ENCODE assay signal across 13 cellular contexts in the genomic region with DNA sequence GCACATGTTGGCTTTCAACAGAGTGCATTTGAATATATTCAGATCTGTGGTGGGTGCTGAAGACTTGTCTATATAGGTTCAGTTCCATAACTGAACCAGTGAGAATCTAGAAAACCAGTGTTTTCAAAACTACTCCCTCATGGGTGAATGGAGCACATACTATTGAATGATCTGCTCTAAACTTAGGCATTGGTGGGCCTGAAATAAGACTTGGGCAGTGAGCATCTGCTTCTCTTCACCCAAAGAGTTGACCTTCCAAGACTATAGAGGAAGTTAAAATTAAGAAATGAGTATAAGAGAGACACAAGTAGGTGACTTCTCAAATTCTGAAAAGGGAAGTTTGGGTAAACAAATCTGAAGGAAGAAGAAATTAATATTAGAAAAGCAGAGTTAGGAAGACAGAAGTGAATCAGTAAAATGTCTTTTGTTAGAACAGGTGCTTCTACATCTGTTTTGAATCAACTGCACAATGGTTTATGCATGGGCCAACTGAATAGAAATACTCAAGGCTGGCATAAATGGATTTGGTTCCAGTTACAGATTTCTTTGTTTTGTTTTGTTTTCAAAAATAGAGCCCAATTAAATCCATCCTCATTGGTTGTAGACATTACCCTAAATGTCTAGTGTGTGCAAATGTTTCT. TPM values are rescaled to one million over a fixed set of nuclear protein-coding genes. Genes with fewer than 3 reads are reported as not detected.
DNase-seq lines count a peak whose midpoint lies in the region; ATAC-seq and TF ChIP-seq lines count a peak whose summit lies in the region.
"Had no signal": no experiment of that assay in that cellular context is flagged by ENCODE, and none has a peak within 500 bp of the region (broad histone marks: within the 10 kb centered on the region; RNA-seq: fewer than 3 reads in every experiment).

No MANE protein-coding gene starts in this region.

- H3K9ac ChIP-seq in PC-3 (ENCODE audit: low read length): no peak overlapping the region

- H3K36me3 ChIP-seq in PC-3 (ENCODE audit: low read depth, low read length): peaks cover 12% of the 10 kb centered on the region
- no peaks in the 10 kb centered on the region for H3K36me3 ChIP-seq in effector memory CD4-positive, alpha-beta T cell (ENCODE audit: control insufficient read depth, insufficient read depth, low read length)
- H3K36me3 ChIP-seq: stomach had no signal

- no TSS peak for BruUV-seq in PC-3 (replicated peaks; lab: Mats Ljungman, UMichigan)

- H3K4me2 ChIP-seq in PC-3 (ENCODE audit: low read length): peak overlapping the region; percentile 73

- CTCF ChIA-PET in PC-3 (lab: Charles Lee): no interaction called here

- POLR2A ChIA-PET in PC-3 (lab: Charles Lee; ENCODE audit: unreplicated experiment): no interaction called here

- H3K9me3 ChIP-seq in PC-3 (ENCODE audit: low read length): no peaks in the 10 kb centered on the region
- no peaks in the 10 kb centered on the region for H3K9me3 ChIP-seq in effector memory CD4-positive, alpha-beta T cell (ENCODE audit: control insufficient read depth, low read length)
- H3K9me3 ChIP-seq: Caco-2 had no signal

- ATAC-seq in GM21423 (IDR thresholded peaks at IDR 0.05; ENCODE audit: unreplicated experiment) (peak; percentile 58), HG03342 (IDR thresholded peaks at IDR 0.05; ENCODE audit: unreplicated experiment) (peak; percentile 69), PC-3 (no peak)
- ATAC-seq: right cardiac atrium had no signal

- no peak overlapping the region for H2AFZ ChIP-seq in PC-3 (ENCODE audit: low read length)

- peaks cover 48% of the 10 kb centered on the region for H3K4me1 ChIP-seq in PC-3 (ENCODE audit: insufficient read depth, low read length)
- H3K4me1 ChIP-seq in effector memory CD4-positive, alpha-beta T cell (ENCODE audit: control insufficient read depth, insufficient read depth, low read length, poor library complexity, severe bottlenecking): no peaks in the 10 kb centered on the region
- H3K4me1 ChIP-seq: Caco-2 had no signal

- peaks cover 87% of the 10 kb centered on the region for H3K79me2 ChIP-seq in PC-3 (ENCODE audit: low read length)

- H3F3A ChIP-seq in PC-3 (ENCODE audit: low read length, unreplicated experiment): peaks cover 15% of the 10 kb centered on the region

- TF ChIP-seq CTCF in GM12865 (IDR thresholded peaks at IDR 0.05; ENCODE audit: insufficient read depth, low read depth, low read length, missing control alignments): no peak
- no peak for TF ChIP-seq CTCF in PC-3 (conservative IDR thresholded peaks at IDR 0.05; ENCODE audit: low read depth, low read length)

- no peaks in the 10 kb centered on the region for H3K27me3 ChIP-seq in PC-3 (ENCODE audit: low read length)
- H3K27me3 ChIP-seq in effector memory CD4-positive, alpha-beta T cell (replicated peaks; ENCODE audit: control insufficient read depth, insufficient read depth, low read length, poor library complexity, severe bottlenecking): no peaks in the 10 kb centered on the region
- H3K27me3 ChIP-seq: stomach had no signal

- H3K4me3 ChIP-seq in GM12865 (ENCODE audit: low read depth, low read length): no peak overlapping the region
- no peak overlapping the region for H3K4me3 ChIP-seq in PC-3 (ENCODE audit: low read length)
- no peak overlapping the region for H3K4me3 ChIP-seq in effector memory CD4-positive, alpha-beta T cell (ENCODE audit: insufficient read depth, low read depth, low read length, poor library complexity, severe bottlenecking)
- H3K4me3 ChIP-seq: stomach had no signal

- no peaks in the 10 kb centered on the region for H3K9me2 ChIP-seq in PC-3 (replicated peaks; ENCODE audit: low read length)

- H4K20me1 ChIP-seq in PC-3 (ENCODE audit: low read length): no peaks in the 10 kb centered on the region

- intact Hi-C loops in PC-3 (cut with micrococcal nuclease): no loop called here

- H3K27ac ChIP-seq in PC-3 (ENCODE audit: low read length): peak overlapping the region; percentile 88
- no peak overlapping the region for H3K27ac ChIP-seq in effector memory CD4-positive, alpha-beta T cell (ENCODE audit: insufficient read depth, low read length, poor library complexity, severe bottlenecking)

- peak; percentile 29 for DNase-seq in GM12865 (ENCODE audit: low read depth)
- DNase-seq in PC-3: no peak
- DNase-seq in NCI-H2029 (lab: John Stamatoyannopoulos, UW): no peak
- DNase-seq in effector memory CD4-positive, alpha-beta T cell: no peak
- DNase-seq in NCI-H446 (lab: John Stamatoyannopoulos, UW): no peak
- DNase-seq in DMS79 (lab: John Stamatoyannopoulos, UW): no peak
- DNase-seq: activated CD4-positive, alpha-beta memory T cell treated with anti-CD3 and anti-CD28 coated beads for 36 hours; Caco-2; NCI-H524 treated with DMSO at 0.1 percent for 48 hours; right cardiac atrium; stomach had no signal

RNA-seq across cellular contexts. Expression of a gene that starts 19.3 kb away (rescaled TPM):
- 168 and 169 TPM in 2 replicates for total RNA-seq in PC-3 (2014; rRNA removed)
